ENCODE assay signal across 11 cellular contexts in the genomic region with DNA sequence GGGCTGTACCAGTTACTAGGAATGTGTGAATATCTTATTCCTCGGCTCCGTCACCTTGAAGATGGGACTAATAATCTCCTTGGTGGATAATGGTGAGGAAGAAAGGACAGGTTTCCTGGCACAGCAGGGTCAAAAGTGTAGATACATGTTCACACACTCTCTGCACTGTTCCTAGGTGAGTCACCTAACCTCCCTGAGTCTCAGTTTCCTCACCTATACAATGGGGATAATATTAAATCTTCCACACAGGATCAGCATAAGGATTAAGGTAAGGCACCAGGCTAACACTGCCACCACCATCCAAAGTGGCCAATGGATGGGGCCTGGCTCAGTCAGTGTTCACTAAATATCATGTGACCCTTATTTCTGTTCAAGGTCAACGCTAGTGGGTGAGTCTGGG.
"Had no signal": no experiment of that assay in that cellular context is flagged by ENCODE, and none has a peak within 500 bp of the region (broad histone marks: within the 10 kb centered on the region; RNA-seq: fewer than 3 reads in every experiment).

No MANE protein-coding gene starts in this region.

- DNase-seq: amygdala; islet precursor cell; left cardiac atrium; stimulated activated CD4-positive, alpha-beta T cell treated with anti-CD3 and anti-CD28 coated beads, Interleukin-4, amount 100 ng/mL, for 24 hours; stimulated activated naive CD8-positive, alpha-beta T cell treated with anti-CD3 and anti-CD28 coated beads, Interleukin-15, Interleukin-2, amounts not matched to agents 100 U/mL and 50 U/mL, for 24 hours; T-helper 9 cell had no signal

- H3K9me3 Mint-ChIP-seq: activated naive CD4-positive, alpha-beta T cell treated with anti-CD3 and anti-CD28 coated beads, Interleukin-2, amount 10 ng/mL, durations not matched to agents 7 days and 5 days had no signal

- H3K27me3 ChIP-seq: heart left ventricle, spleen, upper lobe of left lung had no signal

- H3K9me3 ChIP-seq: heart left ventricle, spleen, upper lobe of left lung had no signal

- H3K4me3 ChIP-seq: coronary artery, heart left ventricle, spleen, upper lobe of left lung had no signal

- ATAC-seq: heart left ventricle; left cardiac atrium; stimulated activated naive CD8-positive, alpha-beta T cell treated with anti-CD3 and anti-CD28 coated beads, Interleukin-15, Interleukin-2, amounts not matched to agents 100 U/mL and 50 U/mL, for 24 hours had no signal

- H3K27ac ChIP-seq: coronary artery, heart left ventricle, spleen, upper lobe of left lung had no signal

- H3K4me1 Mint-ChIP-seq: activated naive CD4-positive, alpha-beta T cell treated with anti-CD3 and anti-CD28 coated beads, Interleukin-2, amount 10 ng/mL, durations not matched to agents 7 days and 5 days had no signal

- H3K27me3 Mint-ChIP-seq: activated naive CD4-positive, alpha-beta T cell treated with anti-CD3 and anti-CD28 coated beads, Interleukin-2, amount 10 ng/mL, durations not matched to agents 7 days and 5 days had no signal

- H3K4me3 Mint-ChIP-seq: activated naive CD4-positive, alpha-beta T cell treated with anti-CD3 and anti-CD28 coated beads, Interleukin-2, amount 10 ng/mL, durations not matched to agents 7 days and 5 days had no signal

- H3K27ac Mint-ChIP-seq: activated naive CD4-positive, alpha-beta T cell treated with anti-CD3 and anti-CD28 coated beads, Interleukin-2, amount 10 ng/mL, durations not matched to agents 7 days and 5 days had no signal
